Comparison of ENCODE assay signal across 7 cellular contexts in the genomic region with DNA sequence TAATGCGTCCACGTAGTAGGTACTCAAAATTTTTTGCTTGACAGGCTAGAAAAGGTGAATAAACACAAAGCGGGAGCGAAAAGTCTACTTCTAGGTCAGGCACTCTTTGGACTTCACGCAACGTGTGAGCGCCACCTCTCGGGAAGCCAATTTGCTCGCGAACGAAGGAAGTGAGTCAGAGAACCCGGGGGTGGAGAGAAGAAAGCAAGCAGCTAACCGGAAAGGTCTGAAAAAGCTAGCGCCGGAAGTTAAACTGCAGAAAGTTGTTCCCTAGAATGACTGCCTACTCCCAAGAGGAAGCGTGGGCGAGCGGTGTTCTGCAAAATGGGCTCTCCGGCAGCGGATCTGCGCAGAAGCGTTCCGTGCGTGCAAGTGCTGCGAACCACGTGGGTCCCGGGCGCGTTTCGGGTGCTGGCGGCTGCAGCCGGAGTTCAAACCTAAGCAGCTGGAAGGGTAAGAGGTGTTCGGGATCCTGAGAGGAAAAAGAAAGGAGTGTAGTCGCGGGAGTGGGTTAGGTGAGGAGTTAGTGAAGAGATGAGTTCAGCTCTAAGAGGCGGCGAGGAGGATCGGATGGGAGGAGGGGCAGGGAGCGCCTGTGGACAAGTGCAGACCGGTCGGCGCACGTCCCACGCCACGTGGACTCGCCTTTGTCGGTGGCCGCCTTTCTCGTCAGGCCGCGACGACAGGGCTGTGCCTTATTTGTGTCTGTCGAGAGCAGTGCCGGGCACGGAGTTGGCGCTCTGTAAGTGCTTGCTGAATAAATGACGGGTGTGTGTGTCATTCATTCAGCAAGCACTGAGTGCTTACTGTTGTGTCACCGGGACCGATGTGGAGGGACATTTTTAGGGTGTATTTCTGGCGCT.
DNase-seq lines count a peak whose midpoint lies in the region; ATAC-seq and TF ChIP-seq lines count a peak whose summit lies in the region.

Gene NME1, plus strand, starts transcription at position 350 of the 863 bp plus-strand sequence. CDS start 2,096 bp downstream, outside the sequence.

- ATAC-seq in GM18505 (IDR thresholded peaks at IDR 0.05; ENCODE audit: unreplicated experiment) (peak; percentile 90), HG02973 (IDR thresholded peaks at IDR 0.05; ENCODE audit: unreplicated experiment) (peak; percentile 86)

- TF ChIP-seq POLR2A in GM18505 (IDR thresholded peaks at IDR 0.05; ENCODE audit: borderline replicate concordance, extremely low read depth, insufficient read depth, insufficient read length), result peak; percentile 85

- DNase-seq in NCI-H1930 (lab: John Stamatoyannopoulos, UW), result peak; percentile 97 to 98
- DNase-seq in T-helper 22 cell (ENCODE audit: low read depth), result peak; percentile 94
- DNase-seq in astrocyte of the hippocampus (ENCODE audit: low read depth, low spot score), result peak; percentile 99
- DNase-seq in hippocampal formation (lab: John Stamatoyannopoulos, UW), result peak; percentile 98 to 99
- peak; percentile 98 for DNase-seq in retina

Comparison
In these comparisons a context has a peak if more than half of its experiments do, and no peak if none do; other contexts are left out.
1. Peak in every context shown above with its lines: DNase-seq and ATAC-seq.